Comparison of ENCODE assay signal across 18 cellular contexts in the genomic region with DNA sequence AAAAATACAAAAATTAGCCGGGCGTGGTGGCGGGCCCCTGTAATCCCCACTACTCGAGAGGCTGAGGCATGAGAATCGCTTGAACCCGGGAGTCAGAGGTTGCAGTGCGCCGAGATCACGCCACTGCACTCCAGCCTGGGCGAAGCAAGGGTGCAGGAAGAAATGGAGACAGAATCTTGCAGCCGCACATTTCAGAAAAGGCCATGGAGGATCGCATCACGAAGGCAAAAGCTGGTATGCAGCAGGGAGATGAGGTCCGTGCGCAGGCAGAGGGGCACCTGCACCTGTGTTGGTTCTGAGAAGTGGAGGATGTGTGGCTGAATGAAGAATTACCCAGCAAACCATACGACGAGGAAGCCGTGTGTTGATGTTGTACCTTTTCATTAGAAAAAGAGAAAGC.
"Had no signal": no experiment of that assay in that cellular context is flagged by ENCODE, and none has a peak within 500 bp of the region (broad histone marks: within the 10 kb centered on the region; RNA-seq: fewer than 3 reads in every experiment).

No MANE protein-coding gene starts in this region.

- H3K9me3 Mint-ChIP-seq: naive thymus-derived CD8-positive, alpha-beta T cell; neural crest cell had no signal

- H3K27me3 ChIP-seq: colonic mucosa, heart left ventricle, pancreas, thyroid gland, upper lobe of left lung had no signal

- ATAC-seq: esophagus mucosa; mucosa of descending colon; naive thymus-derived CD8-positive, alpha-beta T cell; pancreas; right cardiac atrium had no signal

- H3K27ac Mint-ChIP-seq: progenitor cell of endocrine pancreas had no signal

- H3K36me3 Mint-ChIP-seq: naive thymus-derived CD8-positive, alpha-beta T cell had no signal

- DNase-seq: colonic mucosa; dermis blood vessel endothelial cell; effector CD4-positive, alpha-beta T cell; hippocampal formation; mucosa of descending colon; naive thymus-derived CD8-positive, alpha-beta T cell; nucleus accumbens; right cardiac atrium; small intestine; stimulated activated CD4-positive, alpha-beta T cell treated with anti-CD3 and anti-CD28 coated beads, Interleukin-12 subunit alpha, Interleukin-12 subunit beta, amount 100 ng/mL, for 4 hours; stimulated activated naive CD4-positive, alpha-beta T cell; thyroid gland; upper lobe of left lung had no signal

- H3K27me3 Mint-ChIP-seq: naive thymus-derived CD8-positive, alpha-beta T cell had no signal

- H3K4me3 Mint-ChIP-seq: naive thymus-derived CD8-positive, alpha-beta T cell; neural crest cell had no signal

- H3K4me1 ChIP-seq: colonic mucosa, pancreas, thyroid gland had no signal

- H3K36me3 ChIP-seq: colonic mucosa, heart left ventricle, pancreas, thyroid gland, upper lobe of left lung had no signal

- H3K9me3 ChIP-seq: colonic mucosa, heart left ventricle, mucosa of descending colon, pancreas, thyroid gland, upper lobe of left lung had no signal

- H3K4me3 ChIP-seq: colonic mucosa, heart left ventricle, mucosa of descending colon, pancreas, thyroid gland, upper lobe of left lung had no signal
